In the genomic region with DNA sequence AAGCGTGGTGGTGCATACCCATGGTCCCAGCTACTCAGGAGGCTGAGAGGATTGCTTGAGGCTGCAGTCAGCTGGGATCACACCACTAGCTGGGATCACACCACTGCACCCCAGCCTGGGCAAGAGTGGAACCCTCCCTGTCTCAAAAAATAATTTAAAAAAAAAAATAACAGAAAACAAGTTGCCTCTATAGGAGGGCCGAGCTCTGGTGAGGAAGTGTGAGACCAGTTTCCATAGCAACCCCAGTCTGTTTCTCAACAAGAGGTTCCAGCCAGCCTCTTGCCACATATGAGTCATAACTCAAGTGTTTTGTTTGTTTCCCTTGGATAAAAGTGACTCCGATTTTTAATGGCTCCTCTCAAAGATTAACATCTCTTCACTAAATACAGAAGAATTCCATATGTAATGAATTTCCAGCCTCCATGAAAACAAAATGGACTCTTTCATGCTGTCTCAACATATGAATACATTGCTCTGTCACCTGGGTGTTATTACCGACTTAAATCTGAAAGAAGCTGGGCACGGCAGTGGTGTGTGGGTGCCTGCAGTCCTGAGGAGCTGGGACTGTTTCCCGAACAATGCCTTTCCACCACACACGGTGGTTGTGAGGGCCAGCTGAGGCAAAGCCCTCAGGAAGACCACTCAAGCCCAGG, we compare ENCODE assay signal across 8 cellular contexts. TPM values are rescaled to one million over a fixed set of nuclear protein-coding genes. Genes with fewer than 3 reads are reported as not detected.
DNase-seq lines count a peak whose midpoint lies in the region; ATAC-seq and TF ChIP-seq lines count a peak whose summit lies in the region.

No MANE protein-coding gene starts in this region.

- DNase-seq in AG08396 (ENCODE audit: low spot score) (peak; percentile 92), NCI-H2196 treated with DMSO at 0.1 percent for 48 hours (lab: John Stamatoyannopoulos, UW; ENCODE audit: unreplicated experiment) (peak; percentile 66), dorsolateral prefrontal cortex (peak in 4 of 10 donors; percentile 36 to 80 (median 64)), lung (ENCODE audit: low spot score) (peak; percentile 81)
- DNase-seq in activated CD4-positive, alpha-beta T cell treated with anti-CD3 and anti-CD28 coated beads for 48 hours: peak; percentile 58
- peak; percentile 32 to 46 for DNase-seq in stimulated activated CD8-positive, alpha-beta memory T cell treated with anti-CD3 and anti-CD28 coated beads, Interleukin-4, amount 100 ng/mL, for 1 hour (ENCODE audit: low read depth in 2 of 2, low spot score in 1 of 2)

- 7 to 13% methylated on average over 7 of the region's 7 CpGs for WGBS in lung, 2 donors

- intact Hi-C loops in dorsolateral prefrontal cortex (cut with DNase I): no loop called here

- TF ChIP-seq CTCF in dorsolateral prefrontal cortex (IDR thresholded peaks at IDR 0.05 in 54 of 56, conservative IDR thresholded peaks at IDR 0.05 in 2 of 56; ENCODE audit: low read depth in 1 of 56, partially characterized antibody in 56 of 56) (no peak), lung (IDR thresholded peaks at IDR 0.05; ENCODE audit: control extremely low read depth, extremely low read depth) (no peak)

- peak overlapping the region in 26 of 59 donors; percentile 2 to 39 (median 20) for H3K4me3 ChIP-seq in dorsolateral prefrontal cortex
- no peak overlapping the region for H3K4me3 ChIP-seq in lung

- H3K4me1 ChIP-seq in lung (ENCODE audit: control insufficient read depth in 2 of 2, insufficient read depth in 2 of 2, low read length in 2 of 2): peaks cover 7 to 12% of the 10 kb centered on the region in 2 donors

- H3K27me3 ChIP-seq in dorsolateral prefrontal cortex (no peaks in the 10 kb centered on the region), lung (ENCODE audit: control insufficient read depth, insufficient read depth) (no peaks in the 10 kb centered on the region)

- H3K27ac ChIP-seq in dorsolateral prefrontal cortex (peak overlapping the region; percentile 31 to 94 (median 87)), lung (ENCODE audit: low read depth in 1 of 2, low read length in 1 of 2) (peak overlapping the region; percentile 86 to 99)

- H3K36me3 ChIP-seq in lung (ENCODE audit: control insufficient read depth in 2 of 2, insufficient read depth in 2 of 2, low read length in 2 of 2): peaks cover 3 to 48% of the 10 kb centered on the region in 2 donors

- H3K9me3 ChIP-seq in lung (ENCODE audit: control insufficient read depth in 2 of 2, insufficient read depth in 1 of 2, low read length in 1 of 2): no peaks in the 10 kb centered on the region

- ATAC-seq in GM18861 (IDR thresholded peaks at IDR 0.05; ENCODE audit: unreplicated experiment): peak; percentile 90
- ATAC-seq in HG03060 (IDR thresholded peaks at IDR 0.05; ENCODE audit: low read depth, unreplicated experiment): peak; percentile 94
- ATAC-seq in lung (ENCODE audit: insufficient read depth, low FRiP score): peak; percentile 76

RNA-seq across cellular contexts. Expression of gene TMEM43, which starts 19.7 kb away (rescaled TPM):
- total RNA-seq in dorsolateral prefrontal cortex: 10 to 100 TPM; 23.1 to 38.3 (median 30.4) TPM
- 100 to 1,000 TPM in 1 of 2 donors, 10 to 100 TPM in 1; 69.1 to 104 TPM for total RNA-seq in lung
- 10 to 100 TPM; 44.3 to 79.9 TPM for polyA plus RNA-seq in lung

RNA-seq across cellular contexts. Expression of gene CHCHD4, which starts 19.9 kb away (rescaled TPM):
- 10 to 100 TPM in 118 of 120 experiments, 1 to 10 TPM in 2; 8.5 to 24.0 (median 16.1) TPM for total RNA-seq in dorsolateral prefrontal cortex
- 1 to 10 TPM; 8.8 to 9.2 TPM for total RNA-seq in lung
- polyA plus RNA-seq in lung: 10 to 100 TPM in 1 of 2 donors, 1 to 10 TPM in 1; 8.9 to 14.0 TPM

RNA-seq across cellular contexts. Expression of gene XPC, which starts 33.9 kb away (rescaled TPM):
- total RNA-seq in dorsolateral prefrontal cortex: 10 to 100 TPM; 19.9 to 57.4 (median 32.1) TPM
- total RNA-seq in lung: 10 to 100 TPM; 27.7 to 31.9 TPM
- polyA plus RNA-seq in lung: 10 to 100 TPM; 16.4 to 19.7 TPM

RNA-seq across cellular contexts. Expression of gene LSM3, which starts 34.1 kb away (rescaled TPM):
- 10 to 100 TPM in 5 of 120 experiments, 1 to 10 TPM in 115; 4.4 to 10.8 (median 7.8) TPM for total RNA-seq in dorsolateral prefrontal cortex
- total RNA-seq in lung: 10 to 100 TPM in 1 of 2 donors, 1 to 10 TPM in 1; 6.4 to 10.3 TPM
- 1 to 10 TPM; 9.8 to 9.9 TPM for polyA plus RNA-seq in lung
